1 cellular context compared by ENCODE assay signal in the genomic region with DNA sequence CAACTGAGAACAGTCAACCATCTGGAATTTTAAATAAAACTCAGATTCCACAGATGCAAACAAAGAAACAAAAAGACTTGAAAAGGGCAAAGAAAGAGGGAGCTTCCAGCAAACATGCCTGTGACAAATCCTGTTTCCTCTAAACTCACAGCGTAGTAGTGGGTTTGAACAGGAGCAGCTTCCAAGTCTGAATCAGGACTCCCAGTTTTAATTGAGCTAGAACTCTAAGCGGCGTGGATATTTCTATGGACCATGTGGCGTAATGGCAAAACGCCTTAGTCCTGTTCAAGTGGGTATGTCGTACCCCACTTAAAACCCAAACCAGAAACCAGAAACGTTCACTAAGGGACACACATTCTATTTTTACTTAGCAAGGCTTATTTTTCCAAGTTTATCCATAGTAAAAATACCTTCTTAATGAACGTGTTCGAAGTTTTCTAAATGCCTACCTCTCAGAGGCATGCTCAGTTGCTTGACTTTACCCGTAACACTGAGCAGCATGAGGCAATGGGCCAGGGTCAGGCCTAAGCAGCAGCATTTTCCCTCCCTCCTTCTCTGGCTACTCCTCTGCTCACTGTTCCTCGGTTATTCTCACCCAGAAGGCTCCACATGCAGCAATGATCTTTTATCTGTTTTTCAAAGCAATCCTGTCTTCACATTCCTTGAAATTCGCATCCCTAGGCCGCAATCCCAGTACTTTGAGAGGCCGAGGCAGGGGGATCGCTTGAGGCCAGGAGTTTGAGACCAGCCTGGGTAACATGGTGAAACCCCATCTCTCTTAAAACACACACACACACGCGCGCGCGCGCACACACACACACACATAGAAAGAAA.
TF ChIP-seq lines count a peak whose summit lies in the region.

No MANE protein-coding gene starts in this region.

TF ChIP-seq in GM23338, 12 proteins besides CTCF, POLR2A, EP300 and RAD21 (continued from another document):
- TF ChIP-seq, protein P1, sequence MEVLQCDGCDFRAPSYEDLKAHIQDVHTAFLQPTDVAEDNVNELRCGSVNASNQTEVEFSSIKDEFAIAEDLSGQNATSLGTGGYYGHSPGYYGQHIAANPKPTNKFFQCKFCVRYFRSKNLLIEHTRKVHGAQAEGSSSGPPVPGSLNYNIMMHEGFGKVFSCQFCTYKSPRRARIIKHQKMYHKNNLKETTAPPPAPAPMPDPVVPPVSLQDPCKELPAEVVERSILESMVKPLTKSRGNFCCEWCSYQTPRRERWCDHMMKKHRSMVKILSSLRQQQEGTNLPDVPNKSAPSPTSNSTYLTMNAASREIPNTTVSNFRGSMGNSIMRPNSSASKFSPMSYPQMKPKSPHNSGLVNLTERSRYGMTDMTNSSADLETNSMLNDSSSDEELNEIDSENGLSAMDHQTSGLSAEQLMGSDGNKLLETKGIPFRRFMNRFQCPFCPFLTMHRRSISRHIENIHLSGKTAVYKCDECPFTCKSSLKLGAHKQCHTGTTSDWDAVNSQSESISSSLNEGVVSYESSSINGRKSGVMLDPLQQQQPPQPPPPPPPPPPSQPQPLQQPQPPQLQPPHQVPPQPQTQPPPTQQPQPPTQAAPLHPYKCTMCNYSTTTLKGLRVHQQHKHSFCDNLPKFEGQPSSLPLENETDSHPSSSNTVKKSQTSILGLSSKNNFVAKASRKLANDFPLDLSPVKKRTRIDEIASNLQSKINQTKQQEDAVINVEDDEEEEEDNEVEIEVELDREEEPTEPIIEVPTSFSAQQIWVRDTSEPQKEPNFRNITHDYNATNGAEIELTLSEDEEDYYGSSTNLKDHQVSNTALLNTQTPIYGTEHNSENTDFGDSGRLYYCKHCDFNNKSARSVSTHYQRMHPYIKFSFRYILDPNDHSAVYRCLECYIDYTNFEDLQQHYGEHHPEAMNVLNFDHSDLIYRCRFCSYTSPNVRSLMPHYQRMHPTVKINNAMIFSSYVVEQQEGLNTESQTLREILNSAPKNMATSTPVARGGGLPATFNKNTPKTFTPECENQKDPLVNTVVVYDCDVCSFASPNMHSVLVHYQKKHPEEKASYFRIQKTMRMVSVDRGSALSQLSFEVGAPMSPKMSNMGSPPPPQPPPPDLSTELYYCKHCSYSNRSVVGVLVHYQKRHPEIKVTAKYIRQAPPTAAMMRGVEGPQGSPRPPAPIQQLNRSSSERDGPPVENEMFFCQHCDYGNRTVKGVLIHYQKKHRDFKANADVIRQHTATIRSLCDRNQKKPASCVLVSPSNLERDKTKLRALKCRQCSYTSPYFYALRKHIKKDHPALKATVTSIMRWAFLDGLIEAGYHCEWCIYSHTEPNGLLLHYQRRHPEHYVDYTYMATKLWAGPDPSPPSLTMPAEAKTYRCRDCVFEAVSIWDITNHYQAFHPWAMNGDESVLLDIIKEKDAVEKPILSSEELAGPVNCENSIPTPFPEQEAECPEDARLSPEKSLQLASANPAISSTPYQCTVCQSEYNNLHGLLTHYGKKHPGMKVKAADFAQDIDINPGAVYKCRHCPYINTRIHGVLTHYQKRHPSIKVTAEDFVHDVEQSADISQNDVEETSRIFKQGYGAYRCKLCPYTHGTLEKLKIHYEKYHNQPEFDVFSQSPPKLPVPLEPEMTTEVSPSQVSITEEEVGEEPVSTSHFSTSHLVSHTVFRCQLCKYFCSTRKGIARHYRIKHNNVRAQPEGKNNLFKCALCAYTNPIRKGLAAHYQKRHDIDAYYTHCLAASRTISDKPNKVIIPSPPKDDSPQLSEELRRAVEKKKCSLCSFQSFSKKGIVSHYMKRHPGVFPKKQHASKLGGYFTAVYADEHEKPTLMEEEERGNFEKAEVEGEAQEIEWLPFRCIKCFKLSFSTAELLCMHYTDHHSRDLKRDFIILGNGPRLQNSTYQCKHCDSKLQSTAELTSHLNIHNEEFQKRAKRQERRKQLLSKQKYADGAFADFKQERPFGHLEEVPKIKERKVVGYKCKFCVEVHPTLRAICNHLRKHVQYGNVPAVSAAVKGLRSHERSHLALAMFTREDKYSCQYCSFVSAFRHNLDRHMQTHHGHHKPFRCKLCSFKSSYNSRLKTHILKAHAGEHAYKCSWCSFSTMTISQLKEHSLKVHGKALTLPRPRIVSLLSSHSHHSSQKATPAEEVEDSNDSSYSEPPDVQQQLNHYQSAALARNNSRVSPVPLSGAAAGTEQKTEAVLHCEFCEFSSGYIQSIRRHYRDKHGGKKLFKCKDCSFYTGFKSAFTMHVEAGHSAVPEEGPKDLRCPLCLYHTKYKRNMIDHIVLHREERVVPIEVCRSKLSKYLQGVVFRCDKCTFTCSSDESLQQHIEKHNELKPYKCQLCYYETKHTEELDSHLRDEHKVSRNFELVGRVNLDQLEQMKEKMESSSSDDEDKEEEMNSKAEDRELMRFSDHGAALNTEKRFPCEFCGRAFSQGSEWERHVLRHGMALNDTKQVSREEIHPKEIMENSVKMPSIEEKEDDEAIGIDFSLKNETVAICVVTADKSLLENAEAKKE (CRISPR knock-in tag; IDR thresholded peaks at IDR 0.05) = no peak
- no peak for TF ChIP-seq JUNB (IDR thresholded peaks at IDR 0.05; ENCODE audit: unreplicated experiment)
